27 cellular contexts compared by ENCODE assay signal in the genomic region with DNA sequence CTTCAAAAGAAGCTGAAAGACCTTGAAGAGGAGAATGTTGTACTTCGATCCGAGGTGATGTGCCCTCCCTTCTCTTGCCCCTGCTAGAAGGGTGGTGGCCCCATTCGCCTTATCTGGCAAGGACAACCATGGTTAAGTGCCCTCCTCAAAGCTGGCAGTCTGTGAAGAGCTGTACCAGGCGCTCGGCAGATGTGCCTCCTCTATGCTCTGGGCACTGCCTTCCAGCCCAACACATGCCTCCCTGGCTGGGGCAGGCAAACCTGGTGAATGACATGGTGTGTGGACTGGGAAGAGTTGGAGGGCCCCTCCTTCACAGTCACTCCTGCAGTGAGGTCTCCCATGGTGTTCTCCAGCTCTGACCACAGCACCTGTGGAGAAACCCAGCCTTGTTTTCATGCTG.
A peak's percentile ranks its signal among the peaks of the same experiment; 100 is the strongest.
DNase-seq lines count a peak whose midpoint lies in the region; ATAC-seq and TF ChIP-seq lines count a peak whose summit lies in the region.
"Had no signal": no experiment of that assay in that cellular context is flagged by ENCODE, and none has a peak within 500 bp of the region (broad histone marks: within the 10 kb centered on the region; RNA-seq: fewer than 3 reads in every experiment).

No MANE protein-coding gene starts in this region.

- H3K4me3 ChIP-seq in GM23338: no peak overlapping the region
- no peak overlapping the region for H3K4me3 ChIP-seq in OCI-LY1 (ENCODE audit: low read depth, low read length, poor library complexity, severe bottlenecking)
- H3K4me3 ChIP-seq in psoas muscle: no peak overlapping the region
- H3K4me3 ChIP-seq: BLaER1, mucosa of descending colon, ovary, spleen had no signal

- H3K27ac Mint-ChIP-seq in GM23338: peak overlapping the region; percentile 62
- H3K27ac Mint-ChIP-seq: dendritic cell treated with granulocyte-macrophage colony-stimulating factor and Interleukin-4, amounts not matched to agents 40 ng/mL and 50 ng/mL, for 4 days; HFFc6; stimulated activated effector memory CD8-positive, alpha-beta T cell treated with anti-CD3 and anti-CD28 coated beads, Interleukin-12 subunit alpha, Interleukin-12 subunit beta, amount 100 ng/mL, for 72 hours; T-helper 17 cell had no signal

- no peak overlapping the region for H3K4me2 ChIP-seq in GM23338
- H3K4me2 ChIP-seq in OCI-LY1 (ENCODE audit: low read length): no peak overlapping the region
- H3K4me2 ChIP-seq: BLaER1, SK-N-SH had no signal

- H3K36me3 Mint-ChIP-seq in GM23338 (ENCODE audit: low read depth): peaks cover 50% of the 10 kb centered on the region

- H3K27ac ChIP-seq in GM23338 (ENCODE audit: low read depth) (no peak overlapping the region), OCI-LY1 (ENCODE audit: low read depth, low read length, poor library complexity, severe bottlenecking) (peak overlapping the region; percentile 96), psoas muscle (peak overlapping the region; percentile 36)
- H3K27ac ChIP-seq: BLaER1, ovary, spleen had no signal

- H3F3A ChIP-seq in GM23338 (replicated peaks; ENCODE audit: low read depth) (no peaks in the 10 kb centered on the region), OCI-LY1 (ENCODE audit: insufficient read depth, low read length) (peaks cover 9% of the 10 kb centered on the region; the same call in 1 of the 2 replicates)

- TF ChIP-seq CTCF in GM23338 (conservative IDR thresholded peaks at IDR 0.05; ENCODE audit: low read depth in 2 of 2) (no peak), OCI-LY1 (IDR thresholded peaks at IDR 0.05; ENCODE audit: low read length) (no peak), psoas muscle (IDR thresholded peaks at IDR 0.05) (no peak)

- H3K9ac ChIP-seq in OCI-LY1 (ENCODE audit: low read length): no peak overlapping the region
- H3K9ac ChIP-seq: BLaER1, SK-N-SH had no signal

- H3K4me1 Mint-ChIP-seq in GM23338: peaks cover 26% of the 10 kb centered on the region

- H3K4me1 ChIP-seq in GM23338 (ENCODE audit: insufficient read depth) (peaks cover 21% of the 10 kb centered on the region), OCI-LY1 (ENCODE audit: insufficient read depth, low read length, severe bottlenecking) (peaks cover 55% of the 10 kb centered on the region), psoas muscle (peaks cover 17% of the 10 kb centered on the region)

- no peak overlapping the region for H3K4me3 Mint-ChIP-seq in GM23338
- H3K4me3 Mint-ChIP-seq: activated naive CD8-positive, alpha-beta T cell treated with anti-CD3 and anti-CD28 coated beads, Interleukin-2, amount 10 ng/mL, durations not matched to agents 7 days and 5 days; dendritic cell treated with granulocyte-macrophage colony-stimulating factor and Interleukin-4, amounts not matched to agents 40 ng/mL and 50 ng/mL, for 4 days; HFFc6; nephron progenitor cell; stimulated activated effector memory CD8-positive, alpha-beta T cell treated with anti-CD3 and anti-CD28 coated beads, Interleukin-12 subunit alpha, Interleukin-12 subunit beta, amount 100 ng/mL, for 72 hours; T-helper 17 cell had no signal

- H4K20me1 ChIP-seq in GM23338 (replicated peaks; ENCODE audit: insufficient read depth) (no peaks in the 10 kb centered on the region), OCI-LY1 (ENCODE audit: insufficient read depth, low read length) (no peaks in the 10 kb centered on the region)

- intact Hi-C loops in cardiac septum (cut with DNase I) (no loop called here), psoas muscle (cut with DNase I) (no loop called here)

- H3K79me2 ChIP-seq in GM23338 (replicated peaks; ENCODE audit: insufficient read depth) (no peaks in the 10 kb centered on the region; the same call in 1 of the 2 replicates), OCI-LY1 (ENCODE audit: insufficient read depth, low read length) (no peaks in the 10 kb centered on the region)

- no peaks in the 10 kb centered on the region; the same call in 1 of the 2 replicates for H3K36me3 ChIP-seq in GM23338 (ENCODE audit: insufficient read depth)
- peaks cover 56% of the 10 kb centered on the region; the same call in 1 of the 2 replicates for H3K36me3 ChIP-seq in OCI-LY1 (ENCODE audit: insufficient read depth, low read length)
- peaks cover 3 to 22% of the 10 kb centered on the region in 2 donors for H3K36me3 ChIP-seq in psoas muscle (ENCODE audit: insufficient read depth in 1 of 2, low read depth in 1 of 2)
- H3K36me3 ChIP-seq: ovary had no signal

- WGBS in psoas muscle, 3 donors: 38 to 57% (median 49%) methylated on average over 5 of the region's 5 CpGs

- H3K9me3 ChIP-seq in OCI-LY1 (ENCODE audit: low read length) (no peaks in the 10 kb centered on the region), psoas muscle (no peaks in the 10 kb centered on the region)
- H3K9me3 ChIP-seq: BLaER1, mucosa of descending colon, ovary, SK-N-SH, spleen had no signal

- H2AFZ ChIP-seq in GM23338: no peak overlapping the region
- no peak overlapping the region for H2AFZ ChIP-seq in OCI-LY1 (ENCODE audit: low read length)

- peaks cover 2% of the 10 kb centered on the region for H3K27me3 Mint-ChIP-seq in GM23338 (ENCODE audit: insufficient read depth, low read depth, poor library complexity)
- H3K27me3 Mint-ChIP-seq: activated naive CD8-positive, alpha-beta T cell treated with anti-CD3 and anti-CD28 coated beads, Interleukin-2, amount 10 ng/mL, durations not matched to agents 7 days and 5 days; dendritic cell treated with granulocyte-macrophage colony-stimulating factor and Interleukin-4, amounts not matched to agents 40 ng/mL and 50 ng/mL, for 4 days; T-helper 17 cell had no signal

- no peaks in the 10 kb centered on the region for H3K9me2 ChIP-seq in GM23338 (ENCODE audit: insufficient read depth)
- no peaks in the 10 kb centered on the region for H3K9me2 ChIP-seq in OCI-LY1 (ENCODE audit: low read depth, low read length)
- H3K9me2 ChIP-seq: SK-N-SH had no signal

- ATAC-seq in GM23338 (no peak), psoas muscle (peak; percentile 6 to 68 (median 44)), GM21360 (IDR thresholded peaks at IDR 0.05; ENCODE audit: unreplicated experiment) (no peak)
- ATAC-seq: mucosa of descending colon; stimulated activated effector memory CD8-positive, alpha-beta T cell treated with anti-CD3 and anti-CD28 coated beads, Interleukin-12 subunit alpha, Interleukin-12 subunit beta, amount 100 ng/mL, for 72 hours; T-helper 17 cell had no signal

- no peaks in the 10 kb centered on the region; the same call in 2 of the 3 replicates for H3K9me3 Mint-ChIP-seq in GM23338
- H3K9me3 Mint-ChIP-seq: activated naive CD8-positive, alpha-beta T cell treated with anti-CD3 and anti-CD28 coated beads, Interleukin-2, amount 10 ng/mL, durations not matched to agents 7 days and 5 days; dendritic cell treated with granulocyte-macrophage colony-stimulating factor and Interleukin-4, amounts not matched to agents 40 ng/mL and 50 ng/mL, for 4 days; HFFc6; nephron progenitor cell; stimulated activated effector memory CD8-positive, alpha-beta T cell treated with anti-CD3 and anti-CD28 coated beads, Interleukin-12 subunit alpha, Interleukin-12 subunit beta, amount 100 ng/mL, for 72 hours had no signal

- DNase-seq in GM23338 (ENCODE audit: low spot score): no peak
- DNase-seq in cardiac septum (ENCODE audit: low spot score): peak; percentile 76
- DNase-seq in psoas muscle: no peak
- no peak for DNase-seq in Ammon's horn (ENCODE audit: low spot score)
- DNase-seq in hippocampal formation (lab: John Stamatoyannopoulos, UW): no peak
- DNase-seq in activated CD8-positive, alpha-beta memory T cell treated with anti-CD3 and anti-CD28 coated beads, Interleukin-2, amount 50 U/mL, for 4 hours: no peak
- DNase-seq: activated gamma-delta T cell; activated naive CD8-positive, alpha-beta T cell treated with anti-CD3 and anti-CD28 coated beads, Interleukin-2, amount 10 ng/mL, durations not matched to agents 7 days and 5 days; central memory CD4-positive, alpha-beta T cell; COR-L47; HFFc6; kidney; mucosa of descending colon; NCI-H187 treated with DMSO at 0.1 percent for 48 hours; NCI-H2227 treated with DMSO at 0.1 percent for 48 hours; nephron progenitor cell; ovary; retina; SK-N-SH; spleen; stimulated activated CD4-positive, alpha-beta T cell treated with anti-CD3 and anti-CD28 coated beads, Interleukin-4, amount 100 ng/mL, for 1 hour; T-helper 17 cell had no signal

- H3K27me3 ChIP-seq in GM23338 (ENCODE audit: insufficient read depth) (no peaks in the 10 kb centered on the region), OCI-LY1 (ENCODE audit: insufficient read depth, low read length) (no peaks in the 10 kb centered on the region), psoas muscle (ENCODE audit: insufficient read depth in 3 of 3, low read length in 2 of 3) (no peaks in the 10 kb centered on the region)
- H3K27me3 ChIP-seq: BLaER1, ovary, spleen had no signal

TF ChIP-seq in GM23338, 12 proteins besides CTCF, POLR2A, EP300 and RAD21 (continues in another document):
- no peak for TF ChIP-seq CREB1 (CRISPR knock-in tag; IDR thresholded peaks at IDR 0.05; ENCODE audit: low read depth)
- no peak for TF ChIP-seq NANOG (IDR thresholded peaks at IDR 0.05; ENCODE audit: borderline replicate concordance)
- no peak for TF ChIP-seq EZH2phosphoT487 (IDR thresholded peaks at IDR 0.05; ENCODE audit: unreplicated experiment)
- no peak for TF ChIP-seq ZNF114 (CRISPR knock-in tag; IDR thresholded peaks at IDR 0.05)
- no peak for TF ChIP-seq STAT1 (IDR thresholded peaks at IDR 0.05; ENCODE audit: unreplicated experiment)
- TF ChIP-seq REST (IDR thresholded peaks at IDR 0.05; ENCODE audit: unreplicated experiment): no peak

Comparison
In these comparisons a context has a peak if more than half of its experiments do, and no peak if none do; other contexts are left out.
1. ATAC-seq: peak in psoas muscle (4 of 4); none in GM23338 (single experiment) and GM21360 (single experiment).